Comparison of ENCODE assay signal across 24 cellular contexts in the genomic region with DNA sequence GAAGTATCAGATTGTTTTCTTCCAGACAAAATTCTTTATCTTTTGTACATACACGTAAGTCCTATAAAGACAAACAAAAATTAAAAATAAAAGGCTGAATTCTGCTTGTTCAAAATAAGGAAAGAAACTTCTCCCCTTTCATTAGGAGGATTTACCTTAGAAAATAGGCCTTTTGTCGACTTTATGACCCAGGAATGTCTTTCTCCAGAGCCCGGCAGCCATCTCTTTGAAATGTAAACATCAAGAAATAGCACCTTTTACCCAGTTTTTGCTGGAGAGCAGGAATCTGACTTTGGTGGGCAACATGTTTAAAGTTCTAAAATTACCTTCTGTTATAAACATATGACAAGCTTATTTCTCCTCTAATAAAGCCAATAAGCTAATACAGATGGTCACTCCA.
"Had no signal": no experiment of that assay in that cellular context is flagged by ENCODE, and none has a peak within 500 bp of the region (broad histone marks: within the 10 kb centered on the region; RNA-seq: fewer than 3 reads in every experiment).

No MANE protein-coding gene starts in this region.

- H2AFZ ChIP-seq: hepatocyte had no signal

- DNase-seq: cortex of kidney; dorsolateral prefrontal cortex; effector CD8-positive, alpha-beta T cell; foreskin melanocyte; head of caudate nucleus; islet precursor cell; natural killer cell; nucleus accumbens; ovary; sigmoid colon; stimulated activated CD4-positive, alpha-beta T cell treated with anti-CD3 and anti-CD28 coated beads, Interleukin-12 subunit alpha, Interleukin-12 subunit beta, amount 100 ng/mL, for 4 hours; stimulated activated CD8-positive, alpha-beta memory T cell treated with anti-CD3 and anti-CD28 coated beads, Interleukin-4, amount 100 ng/mL, for 48 hours; stimulated activated naive CD8-positive, alpha-beta T cell treated with anti-CD3 and anti-CD28 coated beads, Interleukin-15, Interleukin-2, amounts not matched to agents 100 U/mL and 50 U/mL, for 24 hours; tibial artery; upper lobe of left lung; uterus had no signal

- H3K9me3 ChIP-seq: ovary, right atrium auricular region, sigmoid colon, suprapubic skin, tibial artery, upper lobe of left lung, uterus had no signal

- H3K79me2 ChIP-seq: hepatocyte had no signal

- H3K4me1 ChIP-seq: right atrium auricular region, sigmoid colon, suprapubic skin, tibial artery, upper lobe of left lung, uterus had no signal

- H3K36me3 Mint-ChIP-seq: mesothelial cell of epicardium; natural killer cell; stimulated activated effector memory CD8-positive, alpha-beta T cell treated with anti-CD3 and anti-CD28 coated beads, Interleukin-12 subunit alpha, Interleukin-12 subunit beta, amount 100 ng/mL, for 72 hours had no signal

- H3K4me1 Mint-ChIP-seq: natural killer cell; neural crest cell; stimulated activated effector memory CD8-positive, alpha-beta T cell treated with anti-CD3 and anti-CD28 coated beads, Interleukin-12 subunit alpha, Interleukin-12 subunit beta, amount 100 ng/mL, for 72 hours had no signal

- H3K4me3 ChIP-seq: dorsolateral prefrontal cortex, hepatocyte, ovary, right atrium auricular region, sigmoid colon, skin epidermis, suprapubic skin, tibial artery, upper lobe of left lung, uterus had no signal

- H3K9me3 Mint-ChIP-seq: mesothelial cell of epicardium, neural crest cell had no signal

- H3K4me2 ChIP-seq: hepatocyte had no signal

- H3K27me3 ChIP-seq: dorsolateral prefrontal cortex, hepatocyte, ovary, sigmoid colon, suprapubic skin, tibial artery, upper lobe of left lung, uterus had no signal

- H3K27ac Mint-ChIP-seq: mesothelial cell of epicardium; natural killer cell; stimulated activated effector memory CD8-positive, alpha-beta T cell treated with anti-CD3 and anti-CD28 coated beads, Interleukin-12 subunit alpha, Interleukin-12 subunit beta, amount 100 ng/mL, for 72 hours had no signal

- H3K27ac ChIP-seq: dorsolateral prefrontal cortex, hepatocyte, ovary, right atrium auricular region, sigmoid colon, skin epidermis, suprapubic skin, tibial artery, upper lobe of left lung, uterus had no signal

- H3K4me3 Mint-ChIP-seq: mesothelial cell of epicardium; natural killer cell; neural crest cell; stimulated activated effector memory CD8-positive, alpha-beta T cell treated with anti-CD3 and anti-CD28 coated beads, Interleukin-12 subunit alpha, Interleukin-12 subunit beta, amount 100 ng/mL, for 72 hours had no signal

- ATAC-seq: left lobe of liver; natural killer cell; stimulated activated effector memory CD8-positive, alpha-beta T cell treated with anti-CD3 and anti-CD28 coated beads, Interleukin-12 subunit alpha, Interleukin-12 subunit beta, amount 100 ng/mL, for 72 hours; stimulated activated naive CD8-positive, alpha-beta T cell treated with anti-CD3 and anti-CD28 coated beads, Interleukin-15, Interleukin-2, amounts not matched to agents 100 U/mL and 50 U/mL, for 24 hours had no signal

- H3K36me3 ChIP-seq: ovary, right atrium auricular region, sigmoid colon, suprapubic skin, tibial artery, upper lobe of left lung, uterus had no signal
